ENCODE assay signal across 8 cellular contexts in the genomic region with DNA sequence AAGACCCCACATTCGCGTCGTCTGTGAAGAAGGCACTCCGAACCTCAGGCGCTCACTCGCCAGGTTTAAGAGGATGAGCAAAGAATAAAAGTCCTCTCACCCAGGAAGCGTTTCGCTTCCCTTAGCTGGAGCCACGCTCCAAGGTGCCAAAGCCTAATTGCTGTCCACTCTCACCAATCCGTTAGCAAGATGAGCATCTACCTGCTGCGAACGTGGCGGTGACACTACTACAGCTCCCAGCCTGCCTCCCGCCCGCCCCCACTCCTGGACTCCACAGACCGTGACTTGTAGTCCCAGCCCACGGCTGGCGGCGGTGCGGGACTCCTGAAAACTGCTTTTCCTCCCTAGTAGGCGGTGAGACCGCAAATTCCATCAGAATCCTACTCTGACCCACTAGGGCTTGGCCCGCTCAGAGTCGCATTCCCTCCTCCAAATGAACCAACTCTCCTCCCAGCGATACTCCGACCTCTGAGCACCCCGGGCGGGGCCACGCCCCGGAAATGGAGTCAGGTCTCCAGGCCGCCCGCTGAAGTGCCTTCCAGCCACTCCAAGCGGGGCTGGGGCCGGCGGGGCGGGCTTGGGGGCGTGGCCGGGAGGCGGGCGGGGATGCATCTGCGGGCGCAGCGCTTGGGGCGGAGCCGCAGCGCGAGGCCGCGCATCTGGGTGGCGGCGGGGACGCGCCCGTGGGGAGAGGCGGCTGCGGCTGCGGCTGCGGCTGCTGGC. TPM values are rescaled to one million over a fixed set of nuclear protein-coding genes. Genes with fewer than 3 reads are reported as not detected.
DNase-seq lines count a peak whose midpoint lies in the region; ATAC-seq and TF ChIP-seq lines count a peak whose summit lies in the region.

No MANE protein-coding gene starts in this region.

- H3K4me1 ChIP-seq in hepatocyte (ENCODE audit: insufficient read depth) (peaks cover 20% of the 10 kb centered on the region), aorta (ENCODE audit: control insufficient read depth in 1 of 2, insufficient read depth in 2 of 2, low read length in 2 of 2) (no peaks in the 10 kb centered on the region)

- no peaks in the 10 kb centered on the region for H3K9me2 ChIP-seq in hepatocyte (replicated peaks; ENCODE audit: insufficient read depth)

- peaks cover 47% of the 10 kb centered on the region for H3K79me2 ChIP-seq in hepatocyte

- H3K36me3 ChIP-seq in hepatocyte (replicated peaks; ENCODE audit: insufficient read depth, low read depth) (no peaks in the 10 kb centered on the region), aorta (ENCODE audit: control insufficient read depth in 1 of 2, insufficient read depth in 2 of 2, low read length in 1 of 2) (no peaks in the 10 kb centered on the region)

- peak overlapping the region; percentile 88 for H3K4me2 ChIP-seq in hepatocyte

- in situ Hi-C loops in astrocyte of the cerebellum (cut with HindIII; ENCODE audit: low sequenced_read_pairs): no loop called here

- H4K20me1 ChIP-seq in hepatocyte (ENCODE audit: insufficient read depth, poor library complexity, severe bottlenecking): peaks cover 27% of the 10 kb centered on the region

- H3K4me3 ChIP-seq in astrocyte of the cerebellum (ENCODE audit: low read depth, low read length) (peak overlapping the region; percentile 57), hepatocyte (peak overlapping the region; percentile 67), aorta (ENCODE audit: low read length in 2 of 2) (peak overlapping the region; percentile 73 to 98)

- H3K27me3 ChIP-seq in hepatocyte (no peaks in the 10 kb centered on the region), aorta (ENCODE audit: control insufficient read depth in 1 of 2, insufficient read depth in 2 of 2, low read length in 1 of 2) (no peaks in the 10 kb centered on the region)

- peak; percentile 96 for ATAC-seq in GM18517 (IDR thresholded peaks at IDR 0.05; ENCODE audit: unreplicated experiment)
- peak; percentile 91 for ATAC-seq in HG03025 (IDR thresholded peaks at IDR 0.05; ENCODE audit: low FRiP score, unreplicated experiment)
- peak; percentile 97 for ATAC-seq in aorta (ENCODE audit: low FRiP score)

- intact Hi-C loops in aorta (cut with DNase I): no loop called here

- DNase-seq in NCI-H2029 (lab: John Stamatoyannopoulos, UW) (peak; percentile 97), T-helper 22 cell (ENCODE audit: low read depth) (peak; percentile 96), astrocyte of the cerebellum (ENCODE audit: low read depth) (peak; percentile 84), hepatocyte (ENCODE audit: low spot score) (peak; percentile 99), renal cortical epithelial cell (ENCODE audit: low read depth) (peak; percentile 90), aorta (peak; percentile 99 to 100)

- H3K9me3 ChIP-seq in hepatocyte (ENCODE audit: low read depth) (no peaks in the 10 kb centered on the region), aorta (ENCODE audit: control insufficient read depth, low read length) (no peaks in the 10 kb centered on the region)

- TF ChIP-seq CTCF in astrocyte of the cerebellum (IDR thresholded peaks at IDR 0.05; ENCODE audit: low read depth, low read length, missing control alignments) (no peak), hepatocyte (IDR thresholded peaks at IDR 0.05; ENCODE audit: poor library complexity) (no peak)

- H3K27ac ChIP-seq in hepatocyte (peak overlapping the region; percentile 84), aorta (ENCODE audit: low read depth in 1 of 2, low read length in 2 of 2) (peak overlapping the region in 1 of 2 donors; percentile 46)

- WGBS in hepatocyte (ENCODE audit: low lambda C conversion rate, missing lambda C conversion rate): 2% methylated on average over 34 of the region's 58 CpGs
- 0 to 1% methylated on average over 49 to 58 of the region's 58 CpGs for WGBS in aorta, 2 donors

- peak overlapping the region; percentile 30 for H2AFZ ChIP-seq in hepatocyte

RNA-seq across cellular contexts. Expression of a gene that starts 0.5 kb away (rescaled TPM):
- total RNA-seq in hepatocyte (50.5 and 55.1 TPM in 2 replicates), renal cortical epithelial cell (40.5 and 105 TPM in 2 replicates), aorta (100 to 1,000 TPM in 1 of 2 donors, 10 to 100 TPM in 1; 96.5 to 128 TPM)
- polyA plus RNA-seq in hepatocyte (16.4 and 24.2 TPM in 2 replicates), aorta (10 to 100 TPM; 54.0 to 60.5 TPM)
